Comparison of ENCODE assay signal across 13 cellular contexts in genomic region chr4:78669453-78669852, GRCh38.
DNase-seq lines count a peak whose midpoint lies in the region; ATAC-seq and TF ChIP-seq lines count a peak whose summit lies in the region.
"Had no signal": no experiment of that assay in that cellular context is flagged by ENCODE, and none has a peak within 500 bp of the region (broad histone marks: within the 10 kb centered on the region; RNA-seq: fewer than 3 reads in every experiment).

No MANE protein-coding gene starts in this region.

- H3K27ac Mint-ChIP-seq in effector memory CD8-positive, alpha-beta T cell: no peak overlapping the region
- H3K27ac Mint-ChIP-seq: activated naive CD8-positive, alpha-beta T cell treated with anti-CD3 and anti-CD28 coated beads, Interleukin-2, amount 10 ng/mL, durations not matched to agents 7 days and 5 days had no signal

- WGBS in upper lobe of left lung, 2 donors: 89 to 94% methylated on average over 3 of the region's 3 CpGs

- H3K27ac ChIP-seq in WERI-Rb-1 (no peak overlapping the region), upper lobe of left lung (no peak overlapping the region)

- DNase-seq in D341Med (ENCODE audit: low spot score) (peak; percentile 35), HT-29 (ENCODE audit: low spot score) (peak; percentile 43), WERI-Rb-1 (no peak), iPS-NIHi7 (ENCODE audit: extremely low spot score) (peak; percentile 35), DMS153 treated with DMSO at 0.1 percent for 48 hours (lab: John Stamatoyannopoulos, UW; ENCODE audit: unreplicated experiment) (no peak), upper lobe of left lung (no peak)
- DNase-seq in effector CD8-positive, alpha-beta T cell (lab: John Stamatoyannopoulos, UW): no peak
- no peak for DNase-seq in effector memory CD8-positive, alpha-beta T cell
- DNase-seq: activated CD8-positive, alpha-beta memory T cell treated with anti-CD3 and anti-CD28 coated beads for 24 hours; activated naive CD8-positive, alpha-beta T cell treated with anti-CD3 and anti-CD28 coated beads, Interleukin-2, amount 10 ng/mL, durations not matched to agents 7 days and 5 days; COR-L47; stimulated activated CD4-positive, alpha-beta T cell treated with anti-CD3 and anti-CD28 coated beads, Interleukin-15, amount 100 ng/mL, for 24 hours; stimulated activated naive CD8-positive, alpha-beta T cell treated with anti-CD3 and anti-CD28 coated beads, Interleukin-15, Interleukin-2, amounts not matched to agents 100 U/mL and 50 U/mL, for 24 hours had no signal

- peaks cover 17 to 29% (median 20%) of the 10 kb centered on the region in 4 donors for H3K4me1 ChIP-seq in upper lobe of left lung

- H3K27me3 Mint-ChIP-seq in effector memory CD8-positive, alpha-beta T cell: peaks cover 0 to 13% of the 10 kb centered on the region in 2 donors
- H3K27me3 Mint-ChIP-seq: activated naive CD8-positive, alpha-beta T cell treated with anti-CD3 and anti-CD28 coated beads, Interleukin-2, amount 10 ng/mL, durations not matched to agents 7 days and 5 days had no signal

- H3K4me3 ChIP-seq in WERI-Rb-1 (ENCODE audit: low read depth, low read length): no peak overlapping the region
- H3K4me3 ChIP-seq in upper lobe of left lung: no peak overlapping the region

- TF ChIP-seq EP300 in upper lobe of left lung (IDR thresholded peaks at IDR 0.05): no peak

- no peaks in the 10 kb centered on the region for H3K9me3 Mint-ChIP-seq in effector memory CD8-positive, alpha-beta T cell

- no peak for TF ChIP-seq POLR2A in upper lobe of left lung (IDR thresholded peaks at IDR 0.05)

- H3K36me3 ChIP-seq in WERI-Rb-1 (no peaks in the 10 kb centered on the region), upper lobe of left lung (no peaks in the 10 kb centered on the region)

- H3K9me3 ChIP-seq in WERI-Rb-1 (ENCODE audit: severe bottlenecking) (no peaks in the 10 kb centered on the region), upper lobe of left lung (no peaks in the 10 kb centered on the region)

- H3K4me3 Mint-ChIP-seq in effector memory CD8-positive, alpha-beta T cell: no peak overlapping the region
- H3K4me3 Mint-ChIP-seq: activated naive CD8-positive, alpha-beta T cell treated with anti-CD3 and anti-CD28 coated beads, Interleukin-2, amount 10 ng/mL, durations not matched to agents 7 days and 5 days had no signal

- TF ChIP-seq CTCF in WERI-Rb-1 (IDR thresholded peaks at IDR 0.05; ENCODE audit: low read depth, low read length) (peak; percentile 36; the same call in 1 of the 2 replicates), upper lobe of left lung (IDR thresholded peaks at IDR 0.05) (peak in 1 of 6 experiments; percentile 20)

- H3K4me1 Mint-ChIP-seq in effector memory CD8-positive, alpha-beta T cell (ENCODE audit: low read depth in 2 of 2): no peaks in the 10 kb centered on the region

- H3K27me3 ChIP-seq in WERI-Rb-1 (ENCODE audit: insufficient read depth, low read depth, severe bottlenecking) (no peaks in the 10 kb centered on the region), upper lobe of left lung (no peaks in the 10 kb centered on the region)

- H3K36me3 Mint-ChIP-seq in effector memory CD8-positive, alpha-beta T cell (ENCODE audit: insufficient read depth): no peaks in the 10 kb centered on the region

- no peak for ATAC-seq in upper lobe of left lung (ENCODE audit: low FRiP score in 2 of 2)
- ATAC-seq in effector memory CD8-positive, alpha-beta T cell (replicated peaks): no peak
- ATAC-seq: stimulated activated naive CD8-positive, alpha-beta T cell treated with anti-CD3 and anti-CD28 coated beads, Interleukin-15, Interleukin-2, amounts not matched to agents 100 U/mL and 50 U/mL, for 24 hours had no signal

Comparison
In these comparisons a context has a peak if more than half of its experiments do, and no peak if none do; other contexts are left out.
1. DNase-seq: peak in D341Med (single experiment), HT-29 (single experiment) and iPS-NIHi7 (single experiment); none in WERI-Rb-1 (single experiment), DMS153 treated with DMSO at 0.1 percent for 48 hours (single experiment), upper lobe of left lung (0 of 2), effector CD8-positive, alpha-beta T cell (single experiment) and effector memory CD8-positive, alpha-beta T cell (0 of 3).